ENCODE assay signal across 1 cellular context in genomic region chr1:88802404-88802803, GRCh38.
TF ChIP-seq lines count a peak whose summit lies in the region.

No MANE protein-coding gene starts in this region.

TF ChIP-seq in WTC11, 78 proteins besides CTCF, POLR2A, EP300 and RAD21 (continued from another document):
- no peak for TF ChIP-seq ZBTB43 (CRISPR knock-in tag; IDR thresholded peaks at IDR 0.05)
- TF ChIP-seq ZNF671 (CRISPR knock-in tag; IDR thresholded peaks at IDR 0.05): no peak
- TF ChIP-seq ZNF121 (CRISPR knock-in tag; IDR thresholded peaks at IDR 0.05): no peak
- no peak for TF ChIP-seq NFATC4 (CRISPR knock-in tag; IDR thresholded peaks at IDR 0.05)
- no peak for TF ChIP-seq NFYB (CRISPR knock-in tag; conservative IDR thresholded peaks at IDR 0.05; ENCODE audit: low read depth)
- no peak for TF ChIP-seq ZNF423 (CRISPR knock-in tag; IDR thresholded peaks at IDR 0.05)
- TF ChIP-seq SOX15 (CRISPR knock-in tag; IDR thresholded peaks at IDR 0.05): no peak
- no peak for TF ChIP-seq FOXK1 (CRISPR knock-in tag; IDR thresholded peaks at IDR 0.05)
- no peak for TF ChIP-seq MAX (CRISPR knock-in tag; IDR thresholded peaks at IDR 0.05)
- TF ChIP-seq ETV6 (CRISPR knock-in tag; IDR thresholded peaks at IDR 0.05): no peak
